17 cellular contexts compared by ENCODE assay signal in genomic region chr12:26636710-26637328, GRCh38.
DNase-seq lines count a peak whose midpoint lies in the region; ATAC-seq and TF ChIP-seq lines count a peak whose summit lies in the region.
"Had no signal": no experiment of that assay in that cellular context is flagged by ENCODE, and none has a peak within 500 bp of the region (broad histone marks: within the 10 kb centered on the region; RNA-seq: fewer than 3 reads in every experiment).

No MANE protein-coding gene starts in this region.

- intact Hi-C loops in right cardiac atrium (cut with DNase I), result no loop called here

- TF ChIP-seq CTCF in gastroesophageal sphincter (IDR thresholded peaks at IDR 0.05), result no peak

- no peaks in the 10 kb centered on the region for H3K9me3 ChIP-seq in adipocyte (ENCODE audit: control insufficient read depth, low read length)
- no peaks in the 10 kb centered on the region for H3K9me3 ChIP-seq in gastroesophageal sphincter
- H3K9me3 ChIP-seq in stomach smooth muscle (ENCODE audit: control insufficient read depth in 2 of 2, low read length in 2 of 2), result no peaks in the 10 kb centered on the region
- H3K9me3 ChIP-seq in right cardiac atrium (ENCODE audit: control insufficient read depth, low read length), result no peaks in the 10 kb centered on the region
- H3K9me3 ChIP-seq: neutrophil, stomach had no signal

- TF ChIP-seq EP300 in gastroesophageal sphincter (IDR thresholded peaks at IDR 0.05), result no peak

- ATAC-seq in gastroesophageal sphincter (peak; percentile 74), HG03565 (IDR thresholded peaks at IDR 0.05; ENCODE audit: unreplicated experiment) (no peak), right cardiac atrium (no peak)
- ATAC-seq: activated T-cell treated with anti-CD3 and anti-CD28 coated beads, Interleukin-2, amount 50 U/mL, for 4 hours had no signal

- H3K4me3 ChIP-seq in adipocyte (ENCODE audit: low read length) (no peak overlapping the region), gastroesophageal sphincter (no peak overlapping the region), stomach smooth muscle (ENCODE audit: low read length in 2 of 2) (no peak overlapping the region), right cardiac atrium (ENCODE audit: low read length) (no peak overlapping the region)
- H3K4me3 ChIP-seq: stomach had no signal

- H3K36me3 ChIP-seq in adipocyte (ENCODE audit: control insufficient read depth, insufficient read depth, low read length, severe bottlenecking) (no peaks in the 10 kb centered on the region), gastroesophageal sphincter (no peaks in the 10 kb centered on the region), stomach smooth muscle (ENCODE audit: control insufficient read depth in 2 of 2, insufficient read depth in 2 of 2, low read length in 2 of 2) (no peaks in the 10 kb centered on the region)
- H3K36me3 ChIP-seq: neutrophil, stomach, WERI-Rb-1 had no signal

- DNase-seq in HPDE6-E6E7 (ENCODE audit: extremely low spot score) (peak; percentile 20), adipocyte (ENCODE audit: low read depth) (peak; percentile 65), NCI-H187 (lab: John Stamatoyannopoulos, UW) (no peak), right cardiac atrium (no peak)
- DNase-seq: activated T-cell treated with anti-CD3 and anti-CD28 coated beads, Interleukin-2, amount 50 U/mL, for 4 hours; DMS79; foreskin melanocyte; left cardiac atrium; MM.1S; Right ventricle myocardium superior; stimulated activated CD4-positive, alpha-beta T cell treated with anti-CD3 and anti-CD28 coated beads, Interleukin-2, amount 100 ng/mL, for 48 hours; stomach; WERI-Rb-1 had no signal

- H3K27ac ChIP-seq in gastroesophageal sphincter, result peak overlapping the region; percentile 12 to 79 (median 68)
- H3K27ac ChIP-seq in stomach smooth muscle (ENCODE audit: low read length), result peak overlapping the region; percentile 6
- no peak overlapping the region for H3K27ac ChIP-seq in right cardiac atrium (ENCODE audit: low read length)
- H3K27ac ChIP-seq: neutrophil, stomach, WERI-Rb-1 had no signal

- no peaks in the 10 kb centered on the region for H3K27me3 ChIP-seq in adipocyte (replicated peaks; ENCODE audit: control insufficient read depth, insufficient read depth, low read length)
- no peaks in the 10 kb centered on the region for H3K27me3 ChIP-seq in gastroesophageal sphincter
- no peaks in the 10 kb centered on the region for H3K27me3 ChIP-seq in stomach smooth muscle (ENCODE audit: control insufficient read depth in 1 of 2, insufficient read depth in 2 of 2, low read length in 2 of 2)
- no peaks in the 10 kb centered on the region for H3K27me3 ChIP-seq in right cardiac atrium (ENCODE audit: control insufficient read depth, insufficient read depth)
- H3K27me3 ChIP-seq: neutrophil, stomach had no signal

- 20 to 41% methylated on average over 2 of the region's 2 CpGs for WGBS in gastroesophageal sphincter (ENCODE audit: low coverage in 1 of 2), 2 donors
- WGBS in right cardiac atrium, result 92% methylated on average over 2 of the region's 2 CpGs

- H3K9ac ChIP-seq in adipocyte (ENCODE audit: low read length) (no peak overlapping the region), stomach smooth muscle (ENCODE audit: low read length in 2 of 2) (no peak overlapping the region)

- no peak for TF ChIP-seq POLR2A in gastroesophageal sphincter (IDR thresholded peaks at IDR 0.05)

- H3K4me1 ChIP-seq in adipocyte (ENCODE audit: control insufficient read depth, insufficient read depth, low read length), result peaks cover 18% of the 10 kb centered on the region
- H3K4me1 ChIP-seq in gastroesophageal sphincter, result peaks cover 0 to 54% (median 8%) of the 10 kb centered on the region in 3 donors
- H3K4me1 ChIP-seq in stomach smooth muscle (ENCODE audit: control insufficient read depth, insufficient read depth, low read length), result peaks cover 4% of the 10 kb centered on the region
- H3K4me1 ChIP-seq in right cardiac atrium (ENCODE audit: control insufficient read depth, insufficient read depth, low read length), result no peaks in the 10 kb centered on the region

Comparison
In these comparisons a context has a peak if more than half of its experiments do, and no peak if none do; other contexts are left out.
1. DNase-seq: peak in HPDE6-E6E7 (single experiment) and adipocyte (single experiment); none in NCI-H187 (0 of 2) and right cardiac atrium (0 of 3).